ENCODE assay signal across 10 cellular contexts in genomic region chr6:116096979-116097816, GRCh38. TPM values are rescaled to one million over a fixed set of nuclear protein-coding genes. Genes with fewer than 3 reads are reported as not detected.
A peak's percentile ranks its signal among the peaks of the same experiment; 100 is the strongest.
DNase-seq lines count a peak whose midpoint lies in the region; ATAC-seq, FAIRE-seq and TF ChIP-seq lines count a peak whose summit lies in the region.
"Had no signal": no experiment of that assay in that cellular context is flagged by ENCODE, and none has a peak within 500 bp of the region (broad histone marks: within the 10 kb centered on the region; RNA-seq: fewer than 3 reads in every experiment).

No MANE protein-coding gene starts in this region.

- no peak for ATAC-seq in naive B cell (ENCODE audit: low read depth in 2 of 2)
- no peak for ATAC-seq in HG03196 (IDR thresholded peaks at IDR 0.05; ENCODE audit: unreplicated experiment)
- ATAC-seq in omental fat pad (ENCODE audit: low FRiP score): no peak
- no peak for ATAC-seq in HG03520 (IDR thresholded peaks at IDR 0.05; ENCODE audit: unreplicated experiment)

- H3K4me1 Mint-ChIP-seq in naive B cell: peaks cover 12 to 18% (median 14%) of the 10 kb centered on the region in 3 donors

- DNase-seq in D721Med (ENCODE audit: insufficient read length, low spot score): no peak
- DNase-seq in bronchial epithelial cell (ENCODE audit: low read depth): peak; percentile 26
- DNase-seq in naive B cell: peak; percentile 17
- DNase-seq in NCI-H510A treated with DMSO at 0.1 percent for 48 hours (lab: John Stamatoyannopoulos, UW): no peak
- no peak for DNase-seq in omental fat pad (ENCODE audit: low spot score)

- peaks cover 0 to 9% of the 10 kb centered on the region in 2 donors for H3K36me3 Mint-ChIP-seq in naive B cell

- H3K4me3 Mint-ChIP-seq in naive B cell: no peak overlapping the region

- FAIRE-seq in D721Med (lab: Jason Lieb, UNC) (no peak), bronchial epithelial cell (lab: Jason Lieb, UNC) (no peak)
- FAIRE-seq: GM19239 had no signal

- H3K4me3 ChIP-seq in bronchial epithelial cell (ENCODE audit: low read depth, low read length): no peak overlapping the region

- peaks cover 0 to 13% (median 8%) of the 10 kb centered on the region in 3 donors for H3K27me3 Mint-ChIP-seq in naive B cell
- H3K27me3 Mint-ChIP-seq: IgD-negative memory B cell had no signal

- H3K9me3 Mint-ChIP-seq in naive B cell: peaks cover 0 to 16% (median 14%) of the 10 kb centered on the region in 7 donors

- H3K27me3 ChIP-seq in bronchial epithelial cell (ENCODE audit: control insufficient read depth, insufficient read depth, low read length): no peaks in the 10 kb centered on the region

- no peaks in the 10 kb centered on the region for H3K36me3 ChIP-seq in bronchial epithelial cell (ENCODE audit: control insufficient read depth, insufficient read depth, low read length)

- no peak overlapping the region for H3K27ac Mint-ChIP-seq in naive B cell
- H3K27ac Mint-ChIP-seq: IgD-negative memory B cell had no signal

- TF ChIP-seq CTCF in D721Med (IDR thresholded peaks at IDR 0.05; ENCODE audit: insufficient read depth, missing control alignments) (peak; percentile 30), LNCAP (IDR thresholded peaks at IDR 0.05) (peak; percentile 63), bronchial epithelial cell (IDR thresholded peaks at IDR 0.05; ENCODE audit: insufficient read depth, low read length, severe bottlenecking) (peak; percentile 2), omental fat pad (IDR thresholded peaks at IDR 0.05) (no peak)

RNA-seq across cellular contexts. Expression of gene NT5DC1, which starts 3.5 kb away (rescaled TPM):
- 3.4 and 5.6 TPM in 2 replicates for total RNA-seq in bronchial epithelial cell
- 10 to 100 TPM; 59.0 to 94.7 (median 72.8) TPM for polyA plus RNA-seq in naive B cell (ENCODE audit: low read depth in 6 of 6)
- total RNA-seq in omental fat pad: 1 to 10 TPM; 6.1 to 8.7 (median 8.2) TPM

RNA-seq across cellular contexts. Expression of gene COL10A1, which starts 28.7 kb away (rescaled TPM):
- total RNA-seq in bronchial epithelial cell (not detected in 2 replicates), omental fat pad (not detected)
- under 1 TPM in 3 of 6 donors, not detected in 3; 0.12 to 0.18 (median 0.16) TPM for polyA plus RNA-seq in naive B cell (ENCODE audit: low read depth in 6 of 6)

RNA-seq across cellular contexts. Expression of gene FRK, which starts 36.5 kb away (rescaled TPM):
- 1.3 and 3.1 TPM in 2 replicates for total RNA-seq in bronchial epithelial cell
- polyA plus RNA-seq in naive B cell (ENCODE audit: low read depth in 6 of 6): not detected
- total RNA-seq in omental fat pad: 1 to 10 TPM in 3 of 4 donors, under 1 TPM in 1; 0.24 to 1.9 (median 1.5) TPM

Comparison
In these comparisons a context has a peak if more than half of its experiments do, and no peak if none do; other contexts are left out.
1. DNase-seq: peak in bronchial epithelial cell (single experiment) and naive B cell (single experiment); none in D721Med (single experiment), NCI-H510A treated with DMSO at 0.1 percent for 48 hours (single experiment) and omental fat pad (single experiment).
2. CTCF ChIP-seq: peak in D721Med (single experiment), LNCAP (single experiment) and bronchial epithelial cell (single experiment); none in omental fat pad (0 of 3).